Comparison of ENCODE assay signal across 8 cellular contexts in genomic region chr12:50111693-50112455, GRCh38. TPM values are rescaled to one million over a fixed set of nuclear protein-coding genes. Genes with fewer than 3 reads are reported as not detected.
DNase-seq lines count a peak whose midpoint lies in the region; ATAC-seq and TF ChIP-seq lines count a peak whose summit lies in the region.

COX14 (plus strand) TSS chr12:50112236; CDS start chr12:50120044, 7,808 bp downstream.

- no peaks in the 10 kb centered on the region for H3K27me3 ChIP-seq in upper lobe of left lung

- peak; percentile 99 for DNase-seq in NCI-H1417 treated with DMSO at 0.1 percent for 48 hours (lab: John Stamatoyannopoulos, UW)
- DNase-seq in T follicular helper cell (ENCODE audit: low read depth) = peak; percentile 98
- peak; percentile 100 for DNase-seq in cardiac septum (ENCODE audit: low spot score)
- DNase-seq in pons (ENCODE audit: low spot score) = peak; percentile 100
- peak; percentile 96 to 99 for DNase-seq in upper lobe of left lung

- H3K27ac ChIP-seq in adipose tissue (ENCODE audit: low read depth, low read length) = peak within 1 kb of the TSS; percentile 97
- H3K27ac ChIP-seq in upper lobe of left lung = peak within 1 kb of the TSS; percentile 92 to 97 (median 95)

- 0 to 1% (median 0%) methylated on average over 56 to 59 of the region's 59 CpGs for WGBS in adipose tissue, 3 donors
- WGBS in upper lobe of left lung, 2 donors = 0% methylated on average over 5 to 56 of the region's 59 CpGs

- H3K36me3 ChIP-seq in upper lobe of left lung = peaks cover 0 to 15% (median 4%) of the 10 kb centered on the region in 4 donors

- H3K4me3 ChIP-seq in upper lobe of left lung = peak within 1 kb of the TSS; percentile 76 to 98 (median 96)

- peak in 3 of 4 donors; percentile 96 to 98 (median 98) for TF ChIP-seq POLR2A in upper lobe of left lung (IDR thresholded peaks at IDR 0.05)

- TF ChIP-seq EP300 in upper lobe of left lung (IDR thresholded peaks at IDR 0.05) = peak in 1 of 4 donors; percentile 95

- intact Hi-C loops in cardiac septum (cut with DNase I) = loop anchor here (2.0 to 10.0 kb wide), 2 partner anchors 25 to 53 kb away; partner anchors contain the start of gene CERS5

- TF ChIP-seq CTCF in GM12873 (IDR thresholded peaks at IDR 0.05; ENCODE audit: insufficient read depth, low read depth, low read length, missing control alignments) (peak; percentile 93), upper lobe of left lung (IDR thresholded peaks at IDR 0.05) (peak; percentile 89 to 96 (median 92))

- no peaks in the 10 kb centered on the region for H3K9me3 ChIP-seq in upper lobe of left lung

- peaks cover 35 to 48% (median 43%) of the 10 kb centered on the region in 4 donors for H3K4me1 ChIP-seq in upper lobe of left lung

- ATAC-seq in HG02763 (IDR thresholded peaks at IDR 0.05; ENCODE audit: unreplicated experiment) (peak; percentile 84), upper lobe of left lung (ENCODE audit: low FRiP score in 2 of 2) (peak; percentile 95 to 98)

RNA-seq across cellular contexts. Expression of gene COX14, which starts in this region (rescaled TPM):
- 100 to 1,000 TPM in 2 of 3 donors, 10 to 100 TPM in 1; 57.4 to 174 (median 134) TPM for polyA plus RNA-seq in adipose tissue
- total RNA-seq in cardiac septum = 152 TPM
- 10 to 100 TPM; 22.0 to 98.2 (median 71.8) TPM for total RNA-seq in upper lobe of left lung

Comparison
In these comparisons a context has a peak if more than half of its experiments do, and no peak if none do; other contexts are left out.
1. Peak in every context shown above with its lines: DNase-seq, ATAC-seq, H3K4me3 ChIP-seq and H3K27ac ChIP-seq.